9 cellular contexts compared by ENCODE assay signal in genomic region chr9:130660683-130661460, GRCh38. TPM values are rescaled to one million over a fixed set of nuclear protein-coding genes. Genes with fewer than 3 reads are reported as not detected.
DNase-seq lines count a peak whose midpoint lies in the region; ATAC-seq and TF ChIP-seq lines count a peak whose summit lies in the region.
"Had no signal": no experiment of that assay in that cellular context is flagged by ENCODE, and none has a peak within 500 bp of the region (broad histone marks: within the 10 kb centered on the region; RNA-seq: fewer than 3 reads in every experiment).

No MANE protein-coding gene starts in this region.

- intact Hi-C loops in heart right ventricle (cut with DNase I): no loop called here
- intact Hi-C loops in sciatic nerve (cut with DNase I): no loop called here

- H3K27me3 ChIP-seq in GM06990 (replicated peaks; ENCODE audit: control insufficient read depth, insufficient read depth, low read length) (peaks cover 2% of the 10 kb centered on the region; the same call in 1 of the 2 replicates), RWPE2 (ENCODE audit: insufficient read depth, poor library complexity, severe bottlenecking) (peaks cover 98% of the 10 kb centered on the region), heart right ventricle (peaks cover 76 to 100% (median 99%) of the 10 kb centered on the region in 7 donors)

- H3K4me3 ChIP-seq in GM06990 (replicated peaks; ENCODE audit: low read depth, low read length) (peak overlapping the region; percentile 18), RWPE2 (ENCODE audit: severe bottlenecking) (peak overlapping the region; percentile 8), heart right ventricle (peak overlapping the region; percentile 27 to 53 (median 36))

- H3K36me3 ChIP-seq in GM06990 (ENCODE audit: control insufficient read depth, insufficient read depth, low read length) (no peaks in the 10 kb centered on the region), RWPE2 (ENCODE audit: low read depth) (no peaks in the 10 kb centered on the region), heart right ventricle (no peaks in the 10 kb centered on the region)

- H3K4me1 ChIP-seq in RWPE2 (ENCODE audit: insufficient read depth, poor library complexity, severe bottlenecking): no peaks in the 10 kb centered on the region
- peaks cover 18 to 64% (median 59%) of the 10 kb centered on the region in 9 donors for H3K4me1 ChIP-seq in heart right ventricle

- 0 to 1% methylated on average over 82 of the region's 82 CpGs for WGBS in heart right ventricle, 2 donors

- H3K9me3 ChIP-seq in RWPE2 (ENCODE audit: severe bottlenecking) (peaks cover 5% of the 10 kb centered on the region), heart right ventricle (no peaks in the 10 kb centered on the region)

- no peak for DNase-seq in GM06990 (ENCODE audit: extremely low read depth, insufficient read length)
- peak; percentile 46 for DNase-seq in RWPE2 (ENCODE audit: low spot score)
- DNase-seq in heart right ventricle: no peak
- DNase-seq in sciatic nerve (ENCODE audit: low spot score): no peak
- no peak for DNase-seq in stimulated activated CD4-positive, alpha-beta T cell treated with anti-CD3 and anti-CD28 coated beads, Interleukin-2, amount 100 ng/mL, for 48 hours
- no peak for DNase-seq in NCI-H2196 (lab: John Stamatoyannopoulos, UW; ENCODE audit: unreplicated experiment)
- no peak for DNase-seq in DMS153 (lab: John Stamatoyannopoulos, UW)
- DNase-seq: stimulated activated CD4-positive, alpha-beta T cell treated with anti-CD3 and anti-CD28 coated beads, Interleukin-4, amount 100 ng/mL, for 4 hours had no signal

- TF ChIP-seq CTCF in GM06990 (IDR thresholded peaks at IDR 0.05; ENCODE audit: insufficient read depth, low read length, poor library complexity, severe bottlenecking) (no peak), RWPE2 (IDR thresholded peaks at IDR 0.05; ENCODE audit: poor library complexity, severe bottlenecking) (no peak), heart right ventricle (IDR thresholded peaks at IDR 0.05) (no peak)

- H3K27ac ChIP-seq in RWPE2 (ENCODE audit: poor library complexity, severe bottlenecking) (no peak overlapping the region), heart right ventricle (no peak overlapping the region)

- ATAC-seq in RWPE2 (ENCODE audit: low read depth) (peak; percentile 18; the same call in 2 of the 3 replicates), heart right ventricle (peak in 1 of 8 donors; percentile 16), sciatic nerve (peak; percentile 18), GM21447 (IDR thresholded peaks at IDR 0.05; ENCODE audit: unreplicated experiment) (no peak)

RNA-seq across cellular contexts. Expression of gene PRDM12, which starts 3.5 kb away (rescaled TPM):
- total RNA-seq in heart right ventricle (not detected), sciatic nerve (not detected)
- polyA plus RNA-seq in heart right ventricle: under 1 TPM in 1 of 2 donors, not detected in 1; 0.01 TPM

RNA-seq across cellular contexts. Expression of gene EXOSC2, which starts 32.7 kb away (rescaled TPM):
- total RNA-seq in heart right ventricle (10 to 100 TPM; 11.9 to 17.7 (median 13.1) TPM), sciatic nerve (27.2 TPM)
- 10 to 100 TPM; 10.8 to 15.0 TPM for polyA plus RNA-seq in heart right ventricle
